Comparison of ENCODE assay signal across 1 cellular context in the genomic region with DNA sequence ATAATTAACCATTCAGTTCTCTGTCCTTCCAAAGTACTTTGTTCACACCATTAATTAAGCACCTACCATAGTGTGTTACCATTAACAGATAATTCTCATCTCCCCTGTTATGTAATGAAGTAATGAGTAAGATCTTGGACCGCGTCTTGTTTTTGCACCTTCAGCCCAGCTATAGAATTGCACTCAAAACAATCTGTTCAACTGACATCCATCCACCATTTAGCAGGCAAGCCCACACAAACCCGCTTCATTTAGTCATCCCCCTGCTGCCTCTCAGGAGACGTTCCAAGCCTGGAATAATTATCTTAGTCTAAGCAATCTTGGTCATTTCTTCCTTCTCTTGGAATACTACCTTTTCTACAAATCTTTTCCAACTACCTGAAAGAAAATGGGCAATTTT.
TF ChIP-seq lines count a peak whose summit lies in the region.

No MANE protein-coding gene starts in this region.

TF ChIP-seq in SK-N-SH treated with all-trans-retinoic acid at 6 μM for 48 hours, 23 proteins besides CTCF, POLR2A, EP300 and RAD21 (continued from another document):
- TF ChIP-seq TSHZ2 (CRISPR knock-in tag; IDR thresholded peaks at IDR 0.05) (no peak), RARB (CRISPR knock-in tag; IDR thresholded peaks at IDR 0.05) (no peak), ZFP30 (CRISPR knock-in tag; IDR thresholded peaks at IDR 0.05) (no peak), ZNF70 (CRISPR knock-in tag; IDR thresholded peaks at IDR 0.05) (no peak), ESRRG (CRISPR knock-in tag; IDR thresholded peaks at IDR 0.05) (no peak), ZNF565 (CRISPR knock-in tag; conservative IDR thresholded peaks at IDR 0.05; ENCODE audit: low read depth) (no peak), PATZ1 (CRISPR knock-in tag; IDR thresholded peaks at IDR 0.05; ENCODE audit: borderline replicate concordance) (no peak), ARNTL (CRISPR knock-in tag; IDR thresholded peaks at IDR 0.05; ENCODE audit: borderline replicate concordance, low read depth) (no peak), ZNF8 (CRISPR knock-in tag; IDR thresholded peaks at IDR 0.05) (no peak)
- TF ChIP-seq, protein P1, sequence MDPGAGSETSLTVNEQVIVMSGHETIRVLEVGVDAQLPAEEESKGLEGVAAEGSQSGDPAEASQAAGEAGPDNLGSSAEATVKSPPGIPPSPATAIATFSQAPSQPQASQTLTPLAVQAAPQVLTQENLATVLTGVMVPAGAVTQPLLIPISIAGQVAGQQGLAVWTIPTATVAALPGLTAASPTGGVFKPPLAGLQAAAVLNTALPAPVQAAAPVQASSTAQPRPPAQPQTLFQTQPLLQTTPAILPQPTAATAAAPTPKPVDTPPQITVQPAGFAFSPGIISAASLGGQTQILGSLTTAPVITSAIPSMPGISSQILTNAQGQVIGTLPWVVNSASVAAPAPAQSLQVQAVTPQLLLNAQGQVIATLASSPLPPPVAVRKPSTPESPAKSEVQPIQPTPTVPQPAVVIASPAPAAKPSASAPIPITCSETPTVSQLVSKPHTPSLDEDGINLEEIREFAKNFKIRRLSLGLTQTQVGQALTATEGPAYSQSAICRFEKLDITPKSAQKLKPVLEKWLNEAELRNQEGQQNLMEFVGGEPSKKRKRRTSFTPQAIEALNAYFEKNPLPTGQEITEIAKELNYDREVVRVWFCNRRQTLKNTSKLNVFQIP (CRISPR knock-in tag; IDR thresholded peaks at IDR 0.05; ENCODE audit: borderline replicate concordance, low read depth): no peak
- TF ChIP-seq, protein P2, sequence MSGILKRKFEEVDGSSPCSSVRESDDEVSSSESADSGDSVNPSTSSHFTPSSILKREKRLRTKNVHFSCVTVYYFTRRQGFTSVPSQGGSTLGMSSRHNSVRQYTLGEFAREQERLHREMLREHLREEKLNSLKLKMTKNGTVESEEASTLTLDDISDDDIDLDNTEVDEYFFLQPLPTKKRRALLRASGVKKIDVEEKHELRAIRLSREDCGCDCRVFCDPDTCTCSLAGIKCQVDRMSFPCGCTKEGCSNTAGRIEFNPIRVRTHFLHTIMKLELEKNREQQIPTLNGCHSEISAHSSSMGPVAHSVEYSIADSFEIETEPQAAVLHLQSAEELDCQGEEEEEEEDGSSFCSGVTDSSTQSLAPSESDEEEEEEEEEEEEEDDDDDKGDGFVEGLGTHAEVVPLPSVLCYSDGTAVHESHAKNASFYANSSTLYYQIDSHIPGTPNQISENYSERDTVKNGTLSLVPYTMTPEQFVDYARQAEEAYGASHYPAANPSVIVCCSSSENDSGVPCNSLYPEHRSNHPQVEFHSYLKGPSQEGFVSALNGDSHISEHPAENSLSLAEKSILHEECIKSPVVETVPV (CRISPR knock-in tag; IDR thresholded peaks at IDR 0.05): no peak
TF ChIP-seq in SK-N-SH treated with all-trans-retinoic acid at 6 μM for 48 hours: peak in this region for 0.
